In genomic region chr11:85042368-85042767, GRCh38 we compare ENCODE assay signal across 27 cellular contexts.
"Had no signal": no experiment of that assay in that cellular context is flagged by ENCODE, and none has a peak within 500 bp of the region (broad histone marks: within the 10 kb centered on the region; RNA-seq: fewer than 3 reads in every experiment).

No MANE protein-coding gene starts in this region.

- H3K36me3 ChIP-seq: ovary, right lobe of liver, sigmoid colon, thoracic aorta, thyroid gland, tibial nerve, upper lobe of left lung, vagina had no signal

- H3K27me3 ChIP-seq: ovary, right lobe of liver, sigmoid colon, thyroid gland, tibial nerve, upper lobe of left lung, vagina had no signal

- H3K4me3 ChIP-seq: ovary, psoas muscle, right lobe of liver, sigmoid colon, thoracic aorta, thyroid gland, tibial nerve, upper lobe of left lung, vagina had no signal

- H2AFZ ChIP-seq: parathyroid adenoma had no signal

- H3K4me1 ChIP-seq: parathyroid adenoma, psoas muscle, right lobe of liver, sigmoid colon, thyroid gland, tibial nerve, upper lobe of left lung, vagina had no signal

- H3K9me3 ChIP-seq: ovary, psoas muscle, right lobe of liver, sigmoid colon, thoracic aorta, thyroid gland, tibial nerve, upper lobe of left lung, vagina had no signal

- H3K27ac ChIP-seq: ovary, parathyroid adenoma, psoas muscle, right lobe of liver, sigmoid colon, thoracic aorta, thyroid gland, tibial nerve, upper lobe of left lung, vagina had no signal

- H3K9ac ChIP-seq: parathyroid adenoma had no signal

- ATAC-seq: naive thymus-derived CD4-positive, alpha-beta T cell; natural killer cell; psoas muscle; right cardiac atrium; right lobe of liver; stimulated activated memory B cell treated with anti-CD40 and anti-IgM and Interleukin-4, amounts not matched to agents 10 μg/mL and 1 μg/mL and 100 μg/mL, for 72 hours; stimulated activated naive CD8-positive, alpha-beta T cell treated with anti-CD3 and anti-CD28 coated beads, Interleukin-15, amount 100 ng/mL, for 72 hours; stimulated activated naive CD8-positive, alpha-beta T cell treated with anti-CD3 and anti-CD28 coated beads, Interleukin-15, Interleukin-2, amounts not matched to agents 100 U/mL and 50 U/mL, for 24 hours had no signal

- DNase-seq: naive thymus-derived CD4-positive, alpha-beta T cell; natural killer cell; occipital lobe; ovary; posterior cingulate gyrus; psoas muscle; retina; right cardiac atrium; right lobe of liver; sigmoid colon; small intestine; stimulated activated CD4-positive, alpha-beta T cell treated with anti-CD3 and anti-CD28 coated beads, Interleukin-15, amount 100 ng/mL, for 24 hours; stimulated activated CD4-positive, alpha-beta T cell treated with anti-CD3 and anti-CD28 coated beads, Interleukin-2, amount 100 ng/mL, for 24 hours; stimulated activated CD4-positive, alpha-beta T cell treated with anti-CD3 and anti-CD28 coated beads, Interleukin-2, amount 100 ng/mL, for 48 hours; stimulated activated CD4-positive, alpha-beta T cell treated with anti-CD3 and anti-CD28 coated beads, Interleukin-4, amount 100 ng/mL, for 24 hours; stimulated activated CD8-positive, alpha-beta memory T cell treated with anti-CD3 and anti-CD28 coated beads, Interleukin-4, amount 100 ng/mL, for 48 hours; stimulated activated naive CD4-positive, alpha-beta T cell; stimulated activated naive CD8-positive, alpha-beta T cell treated with anti-CD3 and anti-CD28 coated beads, Interleukin-15, amount 100 ng/mL, for 72 hours; stimulated activated naive CD8-positive, alpha-beta T cell treated with anti-CD3 and anti-CD28 coated beads, Interleukin-15, Interleukin-2, amounts not matched to agents 100 U/mL and 50 U/mL, for 24 hours; thyroid gland; trophoblast cell; upper lobe of left lung had no signal
